Comparison of ENCODE assay signal across 18 cellular contexts in genomic region chr11:7154881-7155344, GRCh38.
DNase-seq lines count a peak whose midpoint lies in the region; ATAC-seq, FAIRE-seq and TF ChIP-seq lines count a peak whose summit lies in the region.
"Had no signal": no experiment of that assay in that cellular context is flagged by ENCODE, and none has a peak within 500 bp of the region (broad histone marks: within the 10 kb centered on the region; RNA-seq: fewer than 3 reads in every experiment).

No MANE protein-coding gene starts in this region.

- FAIRE-seq in urothelium cell line (lab: Jason Lieb, UNC), result no peak

- H3K27ac Mint-ChIP-seq in CD8-positive, alpha-beta T cell, result no peak overlapping the region
- H3K27ac Mint-ChIP-seq: activated CD8-positive, alpha-beta T cell treated with anti-CD3 and anti-CD28 coated beads for 36 hours; CD8-positive, alpha-beta memory T cell had no signal

- H3K9me3 ChIP-seq in CD8-positive, alpha-beta T cell (ENCODE audit: low read length), result no peaks in the 10 kb centered on the region
- H3K9me3 ChIP-seq: mucosa of descending colon, vagina had no signal

- H3K9me3 Mint-ChIP-seq in CD8-positive, alpha-beta T cell, result no peaks in the 10 kb centered on the region
- H3K9me3 Mint-ChIP-seq: activated CD8-positive, alpha-beta T cell treated with anti-CD3 and anti-CD28 coated beads for 36 hours; CD8-positive, alpha-beta memory T cell had no signal

- ATAC-seq in left ventricle myocardium superior, result peak; percentile 47
- ATAC-seq in left cardiac atrium, result no peak
- no peak for ATAC-seq in GM21367 (IDR thresholded peaks at IDR 0.05; ENCODE audit: unreplicated experiment)
- ATAC-seq in CD8-positive, alpha-beta T cell, result no peak
- ATAC-seq: activated CD8-positive, alpha-beta T cell treated with anti-CD3 and anti-CD28 coated beads for 36 hours; mucosa of descending colon; Panc1 had no signal

- CTCF ChIA-PET in CD8-positive, alpha-beta T cell (lab: Charles Lee), result no interaction called here

- POLR2A ChIA-PET in CD8-positive, alpha-beta T cell (lab: Charles Lee), result no interaction called here

- no peak overlapping the region for H3K4me3 Mint-ChIP-seq in CD8-positive, alpha-beta T cell
- H3K4me3 Mint-ChIP-seq: activated CD8-positive, alpha-beta T cell treated with anti-CD3 and anti-CD28 coated beads for 36 hours; CD8-positive, alpha-beta memory T cell had no signal

- peaks cover 4% of the 10 kb centered on the region for H3K27me3 Mint-ChIP-seq in CD8-positive, alpha-beta T cell (ENCODE audit: low read depth)

- no peak overlapping the region for H3K27ac ChIP-seq in CD8-positive, alpha-beta T cell (ENCODE audit: low read depth, low read length)
- H3K27ac ChIP-seq: vagina had no signal

- H3K4me1 ChIP-seq in CD8-positive, alpha-beta T cell (ENCODE audit: insufficient read depth, low read length), result no peaks in the 10 kb centered on the region
- H3K4me1 ChIP-seq: vagina had no signal

- H3K36me3 Mint-ChIP-seq in CD8-positive, alpha-beta T cell, result no peaks in the 10 kb centered on the region
- H3K36me3 Mint-ChIP-seq: CD8-positive, alpha-beta memory T cell had no signal

- no peaks in the 10 kb centered on the region for H3K27me3 ChIP-seq in CD8-positive, alpha-beta T cell (ENCODE audit: insufficient read depth, low read length)
- H3K27me3 ChIP-seq: vagina had no signal

- TF ChIP-seq CTCF in foreskin fibroblast (IDR thresholded peaks at IDR 0.05; ENCODE audit: low read depth, low read length), result no peak
- TF ChIP-seq CTCF in CD8-positive, alpha-beta T cell (IDR thresholded peaks at IDR 0.05), result no peak

- H3K36me3 ChIP-seq in CD8-positive, alpha-beta T cell (ENCODE audit: insufficient read depth, low read length), result no peaks in the 10 kb centered on the region
- H3K36me3 ChIP-seq: vagina had no signal

- no peak overlapping the region for H3K4me3 ChIP-seq in foreskin fibroblast (ENCODE audit: low read depth in 1 of 2, low read length in 2 of 2)
- H3K4me3 ChIP-seq in CD8-positive, alpha-beta T cell (ENCODE audit: low read depth, low read length), result no peak overlapping the region
- H3K4me3 ChIP-seq: mucosa of descending colon, vagina had no signal

- no peaks in the 10 kb centered on the region for H3K4me1 Mint-ChIP-seq in CD8-positive, alpha-beta T cell (ENCODE audit: low read depth)
- H3K4me1 Mint-ChIP-seq: CD8-positive, alpha-beta memory T cell had no signal

- DNase-seq in left ventricle myocardium superior (no peak), left cardiac atrium (no peak), SK-N-DZ (ENCODE audit: low spot score) (peak; percentile 9), foreskin fibroblast (peak; percentile 51 to 57), urothelium cell line (ENCODE audit: low spot score) (peak; percentile 6), NCI-H1694 (lab: John Stamatoyannopoulos, UW) (no peak)
- no peak for DNase-seq in CD8-positive, alpha-beta T cell
- DNase-seq: ACHN; activated CD8-positive, alpha-beta T cell treated with anti-CD3 and anti-CD28 coated beads for 36 hours; CD8-positive, alpha-beta memory T cell; mucosa of descending colon; NCI-H1048; NCI-H2107; NCI-H748 treated with DMSO at 0.1 percent for 48 hours; nucleus accumbens had no signal

- intact Hi-C loops in left ventricle myocardium superior (cut with micrococcal nuclease), result no loop called here
- intact Hi-C loops in left cardiac atrium (cut with DNase I), result no loop called here
- intact Hi-C loops in CD8-positive, alpha-beta T cell (cut with DNase I, micrococcal nuclease), result no loop called here

Comparison
In these comparisons a context has a peak if more than half of its experiments do, and no peak if none do; other contexts are left out.
1. DNase-seq: peak in SK-N-DZ (single experiment), foreskin fibroblast (2 of 2) and urothelium cell line (single experiment); none in left ventricle myocardium superior (single experiment), left cardiac atrium (single experiment), CD8-positive, alpha-beta T cell (0 of 7) and NCI-H1694 (single experiment).